Comparison of ENCODE assay signal across 13 cellular contexts in the genomic region with DNA sequence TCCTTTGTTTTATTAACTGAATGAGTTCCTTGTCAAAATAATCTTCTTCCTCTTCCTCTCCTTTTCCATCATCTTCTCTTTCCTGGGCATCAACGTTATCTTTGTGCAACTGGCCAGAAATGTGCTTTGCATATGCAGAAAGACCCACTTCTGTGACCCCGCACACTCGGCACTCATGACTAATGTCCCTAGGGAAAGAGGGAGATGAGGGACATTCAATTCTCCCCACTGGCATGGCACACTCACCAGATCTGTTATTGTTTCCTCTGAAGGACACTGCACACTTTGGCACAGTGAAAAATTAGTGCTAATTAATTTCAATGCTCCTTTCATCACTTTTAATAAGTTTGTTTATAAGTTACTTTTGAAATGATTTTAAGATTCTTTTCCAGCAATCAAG. TPM values are rescaled to one million over a fixed set of nuclear protein-coding genes. Genes with fewer than 3 reads are reported as not detected.
DNase-seq lines count a peak whose midpoint lies in the region; ATAC-seq and TF ChIP-seq lines count a peak whose summit lies in the region.
"Had no signal": no experiment of that assay in that cellular context is flagged by ENCODE, and none has a peak within 500 bp of the region (broad histone marks: within the 10 kb centered on the region; RNA-seq: fewer than 3 reads in every experiment).

No MANE protein-coding gene starts in this region.

- peaks cover 44% of the 10 kb centered on the region for H3K4me1 Mint-ChIP-seq in brain

- ATAC-seq in GM21825 (IDR thresholded peaks at IDR 0.05; ENCODE audit: unreplicated experiment): no peak

- peak overlapping the region; percentile 66 for H3K4me2 ChIP-seq in GM23248 (ENCODE audit: unreplicated experiment)
- peak overlapping the region; percentile 66 for H3K4me2 ChIP-seq in hepatocyte

- H3K4me1 ChIP-seq in GM23248 (ENCODE audit: insufficient read depth) (peaks cover 37% of the 10 kb centered on the region), hepatocyte (ENCODE audit: insufficient read depth) (peaks cover 6% of the 10 kb centered on the region), spleen (peaks cover 7 to 60% (median 29%) of the 10 kb centered on the region in 6 donors)

- no peaks in the 10 kb centered on the region for H3K9me2 ChIP-seq in GM23248 (ENCODE audit: insufficient read depth)
- H3K9me2 ChIP-seq in hepatocyte (replicated peaks; ENCODE audit: insufficient read depth): no peaks in the 10 kb centered on the region

- peak overlapping the region; percentile 44; the same call in 1 of the 2 replicates for H2AFZ ChIP-seq in GM23248
- no peak overlapping the region for H2AFZ ChIP-seq in hepatocyte

- WGBS in GM23248 (ENCODE audit: low coverage in 1 of 2, low lambda C conversion rate in 2 of 2, missing lambda C conversion rate in 2 of 2), 2 experiments: 0 to 4% methylated on average over 3 of the region's 3 CpGs
- 53% methylated on average over 3 of the region's 3 CpGs for WGBS in hepatocyte (ENCODE audit: low lambda C conversion rate, missing lambda C conversion rate)
- 29 to 47% (median 38%) methylated on average over 3 of the region's 3 CpGs for WGBS in spleen, 5 donors

- H3K9ac ChIP-seq in GM23248: peak overlapping the region; percentile 81

- peaks cover 40% of the 10 kb centered on the region for H3F3A ChIP-seq in GM23248 (ENCODE audit: insufficient read depth)

- intact Hi-C loops in spleen (cut with DNase I; ENCODE audit: low total_unique reads): no loop called here

- TF ChIP-seq CTCF in brain (conservative IDR thresholded peaks at IDR 0.05) (no peak), hepatocyte (IDR thresholded peaks at IDR 0.05; ENCODE audit: poor library complexity) (no peak), spleen (IDR thresholded peaks at IDR 0.05 in 8 of 11, conservative IDR thresholded peaks at IDR 0.05 in 3 of 11) (no peak)

- H3K4me3 ChIP-seq in GM23248 (peak overlapping the region; percentile 55), hepatocyte (peak overlapping the region; percentile 15), spleen (peak overlapping the region in 4 of 8 donors; percentile 6 to 32 (median 18))
- H3K4me3 ChIP-seq: mucosa of descending colon had no signal

- peak; percentile 73 for DNase-seq in GM23248
- DNase-seq in hepatocyte (ENCODE audit: low spot score): no peak
- DNase-seq in spleen: no peak
- DNase-seq in activated CD4-positive, alpha-beta T cell treated with anti-CD3 and anti-CD28 coated beads, Interleukin-2, amount 50 U/mL, for 4 hours: no peak
- DNase-seq in NCI-H1436 (lab: John Stamatoyannopoulos, UW): no peak
- DNase-seq in NCI-H82 (lab: John Stamatoyannopoulos, UW): no peak
- DNase-seq: activated naive CD8-positive, alpha-beta T cell treated with anti-CD3 and anti-CD28 coated beads, Interleukin-2, amount 10 ng/mL, durations not matched to agents 7 days and 5 days; DMS79 treated with DMSO at 0.1 percent for 48 hours; KG1; SIG-M5 had no signal

- in situ Hi-C loops in GM23248 (cut with MboI): no loop called here

- H3K27ac Mint-ChIP-seq in brain: peak overlapping the region; percentile 33 to 98 (median 91)
- H3K27ac Mint-ChIP-seq: activated naive CD8-positive, alpha-beta T cell treated with anti-CD3 and anti-CD28 coated beads, Interleukin-2, amount 10 ng/mL, durations not matched to agents 7 days and 5 days had no signal

- H3K36me3 ChIP-seq in GM23248 (ENCODE audit: low read depth): no peaks in the 10 kb centered on the region
- H3K36me3 ChIP-seq in hepatocyte (replicated peaks; ENCODE audit: insufficient read depth, low read depth): no peaks in the 10 kb centered on the region
- H3K36me3 ChIP-seq in spleen: peaks cover 0 to 48% (median 14%) of the 10 kb centered on the region in 6 donors

- H3K79me2 ChIP-seq in GM23248 (ENCODE audit: insufficient read depth): peaks cover 69% of the 10 kb centered on the region
- H3K79me2 ChIP-seq in hepatocyte: peaks cover 19% of the 10 kb centered on the region

- H3K27ac ChIP-seq in GM23248: peak overlapping the region; percentile 96
- peak overlapping the region; percentile 93 for H3K27ac ChIP-seq in hepatocyte
- peak overlapping the region; percentile 1 to 76 (median 69) for H3K27ac ChIP-seq in spleen

- H3K9me3 ChIP-seq in GM23248 (ENCODE audit: low read depth): no peaks in the 10 kb centered on the region
- H3K9me3 ChIP-seq in hepatocyte (ENCODE audit: low read depth): no peaks in the 10 kb centered on the region
- no peaks in the 10 kb centered on the region for H3K9me3 ChIP-seq in spleen
- H3K9me3 ChIP-seq: mucosa of descending colon had no signal

- no peaks in the 10 kb centered on the region for H3K27me3 Mint-ChIP-seq in brain
- H3K27me3 Mint-ChIP-seq: activated naive CD8-positive, alpha-beta T cell treated with anti-CD3 and anti-CD28 coated beads, Interleukin-2, amount 10 ng/mL, durations not matched to agents 7 days and 5 days had no signal

- H3K27me3 ChIP-seq in GM23248 (replicated peaks; ENCODE audit: insufficient read depth): no peaks in the 10 kb centered on the region
- no peaks in the 10 kb centered on the region for H3K27me3 ChIP-seq in hepatocyte
- no peaks in the 10 kb centered on the region for H3K27me3 ChIP-seq in spleen (replicated peaks in 1 of 7)

- TF ChIP-seq POLR2A in spleen (IDR thresholded peaks at IDR 0.05): no peak

- peaks cover 37% of the 10 kb centered on the region for H3K36me3 Mint-ChIP-seq in brain

- H4K20me1 ChIP-seq in GM23248 (ENCODE audit: insufficient read depth) (no peaks in the 10 kb centered on the region), hepatocyte (ENCODE audit: insufficient read depth, poor library complexity, severe bottlenecking) (no peaks in the 10 kb centered on the region)

- peak overlapping the region; percentile 53 to 89 (median 77) for H3K4me3 Mint-ChIP-seq in brain
- H3K4me3 Mint-ChIP-seq: activated naive CD8-positive, alpha-beta T cell treated with anti-CD3 and anti-CD28 coated beads, Interleukin-2, amount 10 ng/mL, durations not matched to agents 7 days and 5 days had no signal

- H3K9me3 Mint-ChIP-seq in brain: no peaks in the 10 kb centered on the region
- H3K9me3 Mint-ChIP-seq: activated naive CD8-positive, alpha-beta T cell treated with anti-CD3 and anti-CD28 coated beads, Interleukin-2, amount 10 ng/mL, durations not matched to agents 7 days and 5 days had no signal

RNA-seq across cellular contexts. Expression of a gene that starts 34.0 kb away (rescaled TPM):
- total RNA-seq in GM23248 (2014; rRNA removed; shearing (Covaris generic)): 35.7 and 37.8 TPM in 2 replicates
- 43.8 and 44.5 TPM in 2 replicates for polyA plus RNA-seq in GM23248 (2016; fragmentation: Nextera tagmentation; extraction: Ambion mirVana)
- 19.3 TPM for polyA plus RNA-seq in brain (ENCODE audit: insufficient read depth, low read depth, low replicate concordance)
- total RNA-seq in hepatocyte: 39.0 and 44.5 TPM in 2 replicates
- polyA plus RNA-seq in hepatocyte: 30.1 and 40.9 TPM in 2 replicates
- total RNA-seq in spleen: 10 to 100 TPM; 62.5 to 93.3 (median 75.7) TPM
- 1 to 10 TPM; 4.6 to 9.2 (median 5.3) TPM for polyA plus RNA-seq in spleen

RNA-seq across cellular contexts. Expression of a gene that starts 38.5 kb away (rescaled TPM):
- total RNA-seq in GM23248 (2014; rRNA removed; shearing (Covaris generic)): 47.4 and 57.0 TPM in 2 replicates
- polyA plus RNA-seq in GM23248 (2016; fragmentation: Nextera tagmentation; extraction: Ambion mirVana) (58.2 and 61.7 TPM in 2 replicates), brain (ENCODE audit: insufficient read depth, low read depth, low replicate concordance) (12.8 TPM), hepatocyte (82.7 and 85.7 TPM in 2 replicates), spleen (10 to 100 TPM; 60.8 to 79.9 (median 66.7) TPM)
- total RNA-seq in hepatocyte (103 and 123 TPM in 2 replicates), spleen (100 to 1,000 TPM in 6 of 7 donors, 10 to 100 TPM in 1; 98.8 to 151 (median 115) TPM)
